In the genomic region with DNA sequence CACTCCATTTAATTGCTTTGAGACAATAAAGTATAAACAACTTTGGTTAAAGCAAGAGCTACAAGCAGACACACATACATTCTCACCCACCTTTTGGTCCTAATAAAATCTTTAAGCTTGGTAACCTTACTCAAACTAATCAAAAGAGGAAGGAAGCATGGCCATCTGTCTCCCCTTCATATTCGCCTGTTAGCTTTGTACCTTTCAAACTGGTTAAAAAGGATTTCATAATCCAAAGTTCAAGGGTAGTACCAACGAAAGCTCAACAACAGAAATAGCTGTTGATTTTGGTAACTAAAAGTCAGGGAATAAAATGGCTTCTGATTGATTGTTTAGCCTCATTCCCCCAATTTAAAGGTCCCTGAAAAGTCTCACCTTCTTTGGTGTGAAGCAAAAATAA, we compare ENCODE assay signal across 16 cellular contexts.
DNase-seq lines count a peak whose midpoint lies in the region; ATAC-seq and TF ChIP-seq lines count a peak whose summit lies in the region.
"Had no signal": no experiment of that assay in that cellular context is flagged by ENCODE, and none has a peak within 500 bp of the region (broad histone marks: within the 10 kb centered on the region; RNA-seq: fewer than 3 reads in every experiment).

No MANE protein-coding gene starts in this region.

- H2BK15ac ChIP-seq in mesenchymal stem cell (ENCODE audit: low read depth, poor library complexity, severe bottlenecking) = no peak overlapping the region

- no peak overlapping the region for H3K14ac ChIP-seq in mesenchymal stem cell (ENCODE audit: low read length in 2 of 2)

- H3K36me3 ChIP-seq in mesenchymal stem cell (ENCODE audit: control insufficient read depth in 1 of 2, insufficient read depth in 2 of 2, low read depth in 1 of 2, low read length in 2 of 2) (no peaks in the 10 kb centered on the region), spleen (no peaks in the 10 kb centered on the region)
- H3K36me3 ChIP-seq: Peyer's patch had no signal

- intact Hi-C loops in spleen (cut with DNase I; ENCODE audit: low total_unique reads) = no loop called here

- ATAC-seq in left lobe of liver = peak; percentile 69
- ATAC-seq: Right ventricle myocardium inferior had no signal

- no peak overlapping the region for H3K27ac ChIP-seq in mesenchymal stem cell (ENCODE audit: low read length, poor library complexity, severe bottlenecking)
- H3K27ac ChIP-seq in spleen = no peak overlapping the region
- H3K27ac ChIP-seq: Peyer's patch, SK-N-MC had no signal

- no peak overlapping the region for H2AK5ac ChIP-seq in mesenchymal stem cell (ENCODE audit: low read length, severe bottlenecking)

- H3K9me3 ChIP-seq in mesenchymal stem cell (ENCODE audit: control insufficient read depth, low read length) = no peaks in the 10 kb centered on the region
- H3K9me3 ChIP-seq in spleen = no peaks in the 10 kb centered on the region
- H3K9me3 ChIP-seq: Peyer's patch had no signal

- no peak overlapping the region for H3K4me2 ChIP-seq in mesenchymal stem cell (ENCODE audit: low read length, poor library complexity, severe bottlenecking)

- no peak overlapping the region for H3K18ac ChIP-seq in mesenchymal stem cell (ENCODE audit: low read depth in 1 of 2, low read length in 2 of 2)

- H3K4ac ChIP-seq in mesenchymal stem cell (ENCODE audit: low read depth in 1 of 2, low read length in 2 of 2) = no peak overlapping the region

- WGBS in mesenchymal stem cell = no CpG with 5 or more reads among the region's 2 CpGs
- whole genome bisulfite sequencing in spleen, 5 donors = 17 to 32% (median 18%) methylated on average over 2 of the region's 2 CpGs

- H2BK5ac ChIP-seq in mesenchymal stem cell (ENCODE audit: low read depth, low read length, poor library complexity, severe bottlenecking) = no peak overlapping the region

- no peak overlapping the region for H2AFZ ChIP-seq in mesenchymal stem cell (ENCODE audit: low read depth, low read length)

- TF ChIP-seq POLR2A in spleen (IDR thresholded peaks at IDR 0.05) = no peak

- DNase-seq in AML-193 (lab: John Stamatoyannopoulos, UW) (peak; percentile 60), Kasumi-1 (lab: John Stamatoyannopoulos, UW) (peak; percentile 54 to 62), NOMO-1 treated with DMSO at 0.1 percent for 48 hours (lab: John Stamatoyannopoulos, UW; ENCODE audit: unreplicated experiment) (peak; percentile 92), left lobe of liver (ENCODE audit: low spot score) (no peak), mesenchymal stem cell (no peak), spleen (no peak), GDM1 (lab: John Stamatoyannopoulos, UW) (no peak)
- DNase-seq in activated CD8-positive, alpha-beta memory T cell treated with anti-CD3 and anti-CD28 coated beads for 24 hours = no peak
- DNase-seq: C1 segment of cervical spinal cord, HFFc6, Karpas-422, NCI-H1092, NCI-H526 treated with DMSO at 0.1 percent for 48 hours, Peyer's patch had no signal

- no peak overlapping the region for H4K8ac ChIP-seq in mesenchymal stem cell (ENCODE audit: low read length)

- no peak overlapping the region for H2BK12ac ChIP-seq in mesenchymal stem cell (ENCODE audit: low read length in 2 of 2)

- H3K27me3 ChIP-seq in mesenchymal stem cell (ENCODE audit: control insufficient read depth in 1 of 2, insufficient read depth in 1 of 2, low read length in 2 of 2) = no peaks in the 10 kb centered on the region
- no peaks in the 10 kb centered on the region for H3K27me3 ChIP-seq in spleen (replicated peaks in 1 of 7)
- H3K27me3 ChIP-seq: Peyer's patch had no signal

- H3K79me1 ChIP-seq in mesenchymal stem cell (replicated peaks; ENCODE audit: low read length, poor library complexity, severe bottlenecking) = no peaks in the 10 kb centered on the region

- H3K4me1 ChIP-seq in mesenchymal stem cell (ENCODE audit: control insufficient read depth, insufficient read depth, low read depth, low read length) (peaks cover 2% of the 10 kb centered on the region), spleen (no peaks in the 10 kb centered on the region)
- H3K4me1 ChIP-seq: Peyer's patch had no signal

- H2BK120ac ChIP-seq in mesenchymal stem cell (ENCODE audit: low read depth, low read length) = no peak overlapping the region

- H3K9ac ChIP-seq in mesenchymal stem cell (ENCODE audit: low read length) = no peak overlapping the region

- TF ChIP-seq CTCF in spleen (IDR thresholded peaks at IDR 0.05 in 8 of 11, conservative IDR thresholded peaks at IDR 0.05 in 3 of 11) = no peak

- no peak overlapping the region for H4K91ac ChIP-seq in mesenchymal stem cell (ENCODE audit: low read length)

- no peak overlapping the region for H3K4me3 ChIP-seq in mesenchymal stem cell (ENCODE audit: insufficient read depth in 1 of 2, low read depth in 1 of 2, low read length in 2 of 2)
- H3K4me3 ChIP-seq in spleen = no peak overlapping the region
- H3K4me3 ChIP-seq: Peyer's patch, SK-N-MC had no signal

- H3K23ac ChIP-seq in mesenchymal stem cell (ENCODE audit: low read length in 2 of 2) = no peak overlapping the region

Comparison
In these comparisons a context has a peak if more than half of its experiments do, and no peak if none do; other contexts are left out.
1. DNase-seq: peak in AML-193 (2 of 2), Kasumi-1 (2 of 2) and NOMO-1 treated with DMSO at 0.1 percent for 48 hours (single experiment); none in left lobe of liver (single experiment), mesenchymal stem cell (single experiment), spleen (single experiment), GDM1 (single experiment) and activated CD8-positive, alpha-beta memory T cell treated with anti-CD3 and anti-CD28 coated beads for 24 hours (single experiment).